Comparison of ENCODE assay signal across 1 cellular context in the genomic region with DNA sequence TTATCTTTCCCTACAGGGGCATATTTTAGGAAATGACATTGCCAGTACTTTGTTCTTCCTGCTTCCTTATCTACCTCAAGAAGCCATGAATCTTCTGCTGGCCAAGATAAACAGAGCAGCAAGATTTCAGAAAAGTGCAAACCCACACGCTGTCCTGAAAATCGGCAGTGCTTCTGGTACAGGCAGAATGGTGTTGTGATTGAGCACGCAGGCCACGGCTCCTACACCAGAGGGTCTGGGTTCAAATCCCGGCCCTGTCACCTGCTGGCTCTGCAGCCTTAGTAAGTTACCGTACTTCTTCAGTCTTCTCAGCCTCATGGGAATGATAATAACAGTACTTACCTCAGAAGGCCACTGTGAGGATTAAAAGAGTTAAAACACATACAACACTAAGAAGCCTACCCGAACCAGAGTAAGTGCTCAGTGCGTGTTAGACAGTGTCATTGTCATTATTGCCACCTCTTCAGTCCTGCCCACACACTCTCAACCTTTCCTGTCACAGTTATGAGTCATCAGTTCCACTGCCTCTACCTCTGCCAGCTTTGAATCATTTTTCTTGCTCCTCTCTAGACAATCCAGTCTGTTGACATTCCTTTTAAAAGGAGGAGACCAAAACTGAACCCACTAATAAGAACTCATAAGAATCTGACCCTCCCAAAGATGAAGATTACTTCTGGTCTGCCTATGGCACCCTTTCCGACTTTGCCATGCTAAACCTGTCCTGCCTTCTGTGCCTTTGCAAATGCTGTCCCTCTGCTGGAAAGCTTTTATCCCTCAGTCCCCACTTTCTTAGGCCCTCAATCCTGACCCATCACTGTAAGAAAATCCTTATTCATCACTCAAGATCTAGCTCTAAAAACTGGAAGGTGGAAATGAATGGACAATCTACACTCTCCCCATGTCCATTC.
TF ChIP-seq lines count a peak whose summit lies in the region.

No MANE protein-coding gene starts in this region.

TF ChIP-seq in HCT116, 20 proteins besides CTCF, POLR2A, EP300 and RAD21 (continued from another document):
- TF ChIP-seq CEBPB (IDR thresholded peaks at IDR 0.05; ENCODE audit: low read depth) (no peak), CBX3 (IDR thresholded peaks at IDR 0.05; ENCODE audit: low read depth) (peak; percentile 99), SIN3A (IDR thresholded peaks at IDR 0.05; ENCODE audit: low read depth) (peak; percentile 97)
- TF ChIP-seq, protein P1, sequence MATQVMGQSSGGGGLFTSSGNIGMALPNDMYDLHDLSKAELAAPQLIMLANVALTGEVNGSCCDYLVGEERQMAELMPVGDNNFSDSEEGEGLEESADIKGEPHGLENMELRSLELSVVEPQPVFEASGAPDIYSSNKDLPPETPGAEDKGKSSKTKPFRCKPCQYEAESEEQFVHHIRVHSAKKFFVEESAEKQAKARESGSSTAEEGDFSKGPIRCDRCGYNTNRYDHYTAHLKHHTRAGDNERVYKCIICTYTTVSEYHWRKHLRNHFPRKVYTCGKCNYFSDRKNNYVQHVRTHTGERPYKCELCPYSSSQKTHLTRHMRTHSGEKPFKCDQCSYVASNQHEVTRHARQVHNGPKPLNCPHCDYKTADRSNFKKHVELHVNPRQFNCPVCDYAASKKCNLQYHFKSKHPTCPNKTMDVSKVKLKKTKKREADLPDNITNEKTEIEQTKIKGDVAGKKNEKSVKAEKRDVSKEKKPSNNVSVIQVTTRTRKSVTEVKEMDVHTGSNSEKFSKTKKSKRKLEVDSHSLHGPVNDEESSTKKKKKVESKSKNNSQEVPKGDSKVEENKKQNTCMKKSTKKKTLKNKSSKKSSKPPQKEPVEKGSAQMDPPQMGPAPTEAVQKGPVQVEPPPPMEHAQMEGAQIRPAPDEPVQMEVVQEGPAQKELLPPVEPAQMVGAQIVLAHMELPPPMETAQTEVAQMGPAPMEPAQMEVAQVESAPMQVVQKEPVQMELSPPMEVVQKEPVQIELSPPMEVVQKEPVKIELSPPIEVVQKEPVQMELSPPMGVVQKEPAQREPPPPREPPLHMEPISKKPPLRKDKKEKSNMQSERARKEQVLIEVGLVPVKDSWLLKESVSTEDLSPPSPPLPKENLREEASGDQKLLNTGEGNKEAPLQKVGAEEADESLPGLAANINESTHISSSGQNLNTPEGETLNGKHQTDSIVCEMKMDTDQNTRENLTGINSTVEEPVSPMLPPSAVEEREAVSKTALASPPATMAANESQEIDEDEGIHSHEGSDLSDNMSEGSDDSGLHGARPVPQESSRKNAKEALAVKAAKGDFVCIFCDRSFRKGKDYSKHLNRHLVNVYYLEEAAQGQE (IDR thresholded peaks at IDR 0.05; ENCODE audit: low read depth): no peak
- TF ChIP-seq, protein P2, sequence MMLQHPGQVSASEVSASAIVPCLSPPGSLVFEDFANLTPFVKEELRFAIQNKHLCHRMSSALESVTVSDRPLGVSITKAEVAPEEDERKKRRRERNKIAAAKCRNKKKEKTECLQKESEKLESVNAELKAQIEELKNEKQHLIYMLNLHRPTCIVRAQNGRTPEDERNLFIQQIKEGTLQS (IDR thresholded peaks at IDR 0.05): peak; percentile 67
- TF ChIP-seq, protein P3, sequence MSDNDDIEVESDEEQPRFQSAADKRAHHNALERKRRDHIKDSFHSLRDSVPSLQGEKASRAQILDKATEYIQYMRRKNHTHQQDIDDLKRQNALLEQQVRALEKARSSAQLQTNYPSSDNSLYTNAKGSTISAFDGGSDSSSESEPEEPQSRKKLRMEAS (IDR thresholded peaks at IDR 0.05): peak; percentile 86
